ENCODE assay signal across 2 cellular contexts in genomic region chr5:170408866-170409265, GRCh38.
TF ChIP-seq lines count a peak whose summit lies in the region.

No MANE protein-coding gene starts in this region.

TF ChIP-seq in HEK293, 187 proteins besides CTCF, POLR2A, EP300 and RAD21:
- TF ChIP-seq ZNF202 (tag by site-specific recombination; IDR thresholded peaks at IDR 0.05; ENCODE audit: borderline replicate concordance), result no peak
- TF ChIP-seq ZBTB17 (tag by site-specific recombination; IDR thresholded peaks at IDR 0.05), result peak; percentile 15; the same call in 1 of the 2 replicates
- no peak for TF ChIP-seq ZBTB6 (tag by site-specific recombination; IDR thresholded peaks at IDR 0.05)

TF ChIP-seq in H1, 55 proteins besides CTCF, POLR2A, EP300 and RAD21:
- no peak for TF ChIP-seq SP4 (IDR thresholded peaks at IDR 0.05; ENCODE audit: low read length)
- no peak for TF ChIP-seq CTBP2 (IDR thresholded peaks at IDR 0.05; ENCODE audit: borderline replicate concordance, insufficient read depth, insufficient read length, low read length)
- TF ChIP-seq FOSL1 (IDR thresholded peaks at IDR 0.05; ENCODE audit: insufficient read depth, low read depth, low read length), result no peak
- no peak for TF ChIP-seq TCF12 (IDR thresholded peaks at IDR 0.05; ENCODE audit: low read depth, low read length)
- TF ChIP-seq CHD1 (IDR thresholded peaks at IDR 0.05; ENCODE audit: low read depth, low read length), result no peak
- TF ChIP-seq CHD2 (IDR thresholded peaks at IDR 0.05; ENCODE audit: low read length), result no peak
- no peak for TF ChIP-seq ATF2 (IDR thresholded peaks at IDR 0.05; ENCODE audit: low read length)
- no peak for TF ChIP-seq ZNF274 (IDR thresholded peaks at IDR 0.05; ENCODE audit: borderline replicate concordance, extremely low read depth, low read length)
- no peak for TF ChIP-seq MAFK (IDR thresholded peaks at IDR 0.05; ENCODE audit: low read depth, low read length)
- TF ChIP-seq CBX8 (IDR thresholded peaks at IDR 0.05; ENCODE audit: borderline replicate concordance, low read depth, low read length), result no peak
- TF ChIP-seq BCL11A (IDR thresholded peaks at IDR 0.05; ENCODE audit: low read depth in 2 of 2, low read length in 2 of 2), result no peak
- no peak for TF ChIP-seq SIN3A (conservative IDR thresholded peaks at IDR 0.05 in 1 of 2, IDR thresholded peaks at IDR 0.05 in 1 of 2; ENCODE audit: low read depth in 1 of 2, low read length in 2 of 2)
- no peak for TF ChIP-seq TBP (IDR thresholded peaks at IDR 0.05; ENCODE audit: low read depth, low read length)
- TF ChIP-seq KDM5A (IDR thresholded peaks at IDR 0.05; ENCODE audit: low read length), result no peak
